Comparison of ENCODE assay signal across 2 cellular contexts in the genomic region with DNA sequence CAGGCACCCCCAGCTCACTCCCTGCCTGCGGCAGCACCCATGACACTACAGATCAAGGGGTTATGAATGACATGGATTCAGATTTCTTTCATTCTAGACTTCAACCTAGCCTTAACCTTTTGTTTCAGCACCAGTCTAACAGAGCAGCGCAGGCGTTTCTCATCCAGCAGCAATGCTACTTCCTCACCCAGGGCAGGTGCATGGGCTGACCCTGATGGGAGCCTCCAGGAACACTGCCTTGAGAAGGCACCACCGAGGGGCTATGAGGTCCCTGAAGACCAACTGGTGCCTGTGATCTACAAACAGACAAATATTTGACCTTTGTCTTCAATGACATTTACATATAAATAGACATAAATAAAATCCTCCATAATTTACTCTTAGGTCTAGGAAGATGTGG.
TF ChIP-seq lines count a peak whose summit lies in the region.

No MANE protein-coding gene starts in this region.

TF ChIP-seq in HCT116, 20 proteins besides CTCF, POLR2A, EP300 and RAD21:
- TF ChIP-seq POLR2AphosphoS5 (IDR thresholded peaks at IDR 0.05; ENCODE audit: low read depth, low read length) (no peak), TCF7L2 (IDR thresholded peaks at IDR 0.05; ENCODE audit: borderline replicate concordance, extremely low read depth, insufficient read depth, insufficient read length) (no peak), SIN3A (IDR thresholded peaks at IDR 0.05; ENCODE audit: low read depth) (no peak), EZH2 (IDR thresholded peaks at IDR 0.05) (no peak), ZNF274 (IDR thresholded peaks at IDR 0.05; ENCODE audit: low read depth, low read length) (no peak), ELF1 (IDR thresholded peaks at IDR 0.05; ENCODE audit: borderline replicate concordance, low read depth) (no peak), FOSL1 (IDR thresholded peaks at IDR 0.05; ENCODE audit: low read depth) (no peak), YY1 (IDR thresholded peaks at IDR 0.05; ENCODE audit: extremely low read depth, insufficient replicate concordance, low read depth, low read length) (no peak), CBX3 (IDR thresholded peaks at IDR 0.05; ENCODE audit: low read depth) (no peak), ZFX (IDR thresholded peaks at IDR 0.05) (no peak), EGR1 (IDR thresholded peaks at IDR 0.05; ENCODE audit: low read depth) (no peak), EZH2phosphoT487 (IDR thresholded peaks at IDR 0.05; ENCODE audit: borderline replicate concordance) (no peak), JUND (IDR thresholded peaks at IDR 0.05) (no peak), SP1 (IDR thresholded peaks at IDR 0.05; ENCODE audit: low read depth) (no peak), SRF (IDR thresholded peaks at IDR 0.05; ENCODE audit: low read depth) (no peak), CEBPB (IDR thresholded peaks at IDR 0.05; ENCODE audit: low read depth) (no peak)
- TF ChIP-seq, protein P1, sequence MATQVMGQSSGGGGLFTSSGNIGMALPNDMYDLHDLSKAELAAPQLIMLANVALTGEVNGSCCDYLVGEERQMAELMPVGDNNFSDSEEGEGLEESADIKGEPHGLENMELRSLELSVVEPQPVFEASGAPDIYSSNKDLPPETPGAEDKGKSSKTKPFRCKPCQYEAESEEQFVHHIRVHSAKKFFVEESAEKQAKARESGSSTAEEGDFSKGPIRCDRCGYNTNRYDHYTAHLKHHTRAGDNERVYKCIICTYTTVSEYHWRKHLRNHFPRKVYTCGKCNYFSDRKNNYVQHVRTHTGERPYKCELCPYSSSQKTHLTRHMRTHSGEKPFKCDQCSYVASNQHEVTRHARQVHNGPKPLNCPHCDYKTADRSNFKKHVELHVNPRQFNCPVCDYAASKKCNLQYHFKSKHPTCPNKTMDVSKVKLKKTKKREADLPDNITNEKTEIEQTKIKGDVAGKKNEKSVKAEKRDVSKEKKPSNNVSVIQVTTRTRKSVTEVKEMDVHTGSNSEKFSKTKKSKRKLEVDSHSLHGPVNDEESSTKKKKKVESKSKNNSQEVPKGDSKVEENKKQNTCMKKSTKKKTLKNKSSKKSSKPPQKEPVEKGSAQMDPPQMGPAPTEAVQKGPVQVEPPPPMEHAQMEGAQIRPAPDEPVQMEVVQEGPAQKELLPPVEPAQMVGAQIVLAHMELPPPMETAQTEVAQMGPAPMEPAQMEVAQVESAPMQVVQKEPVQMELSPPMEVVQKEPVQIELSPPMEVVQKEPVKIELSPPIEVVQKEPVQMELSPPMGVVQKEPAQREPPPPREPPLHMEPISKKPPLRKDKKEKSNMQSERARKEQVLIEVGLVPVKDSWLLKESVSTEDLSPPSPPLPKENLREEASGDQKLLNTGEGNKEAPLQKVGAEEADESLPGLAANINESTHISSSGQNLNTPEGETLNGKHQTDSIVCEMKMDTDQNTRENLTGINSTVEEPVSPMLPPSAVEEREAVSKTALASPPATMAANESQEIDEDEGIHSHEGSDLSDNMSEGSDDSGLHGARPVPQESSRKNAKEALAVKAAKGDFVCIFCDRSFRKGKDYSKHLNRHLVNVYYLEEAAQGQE (IDR thresholded peaks at IDR 0.05; ENCODE audit: low read depth), result no peak
- TF ChIP-seq, protein P2, sequence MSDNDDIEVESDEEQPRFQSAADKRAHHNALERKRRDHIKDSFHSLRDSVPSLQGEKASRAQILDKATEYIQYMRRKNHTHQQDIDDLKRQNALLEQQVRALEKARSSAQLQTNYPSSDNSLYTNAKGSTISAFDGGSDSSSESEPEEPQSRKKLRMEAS (IDR thresholded peaks at IDR 0.05), result no peak
- TF ChIP-seq, protein P3, sequence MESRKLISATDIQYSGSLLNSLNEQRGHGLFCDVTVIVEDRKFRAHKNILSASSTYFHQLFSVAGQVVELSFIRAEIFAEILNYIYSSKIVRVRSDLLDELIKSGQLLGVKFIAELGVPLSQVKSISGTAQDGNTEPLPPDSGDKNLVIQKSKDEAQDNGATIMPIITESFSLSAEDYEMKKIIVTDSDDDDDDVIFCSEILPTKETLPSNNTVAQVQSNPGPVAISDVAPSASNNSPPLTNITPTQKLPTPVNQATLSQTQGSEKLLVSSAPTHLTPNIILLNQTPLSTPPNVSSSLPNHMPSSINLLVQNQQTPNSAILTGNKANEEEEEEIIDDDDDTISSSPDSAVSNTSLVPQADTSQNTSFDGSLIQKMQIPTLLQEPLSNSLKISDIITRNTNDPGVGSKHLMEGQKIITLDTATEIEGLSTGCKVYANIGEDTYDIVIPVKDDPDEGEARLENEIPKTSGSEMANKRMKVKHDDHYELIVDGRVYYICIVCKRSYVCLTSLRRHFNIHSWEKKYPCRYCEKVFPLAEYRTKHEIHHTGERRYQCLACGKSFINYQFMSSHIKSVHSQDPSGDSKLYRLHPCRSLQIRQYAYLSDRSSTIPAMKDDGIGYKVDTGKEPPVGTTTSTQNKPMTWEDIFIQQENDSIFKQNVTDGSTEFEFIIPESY (IDR thresholded peaks at IDR 0.05; ENCODE audit: extremely low read depth, insufficient replicate concordance, low read length), result no peak
- TF ChIP-seq, protein P4, sequence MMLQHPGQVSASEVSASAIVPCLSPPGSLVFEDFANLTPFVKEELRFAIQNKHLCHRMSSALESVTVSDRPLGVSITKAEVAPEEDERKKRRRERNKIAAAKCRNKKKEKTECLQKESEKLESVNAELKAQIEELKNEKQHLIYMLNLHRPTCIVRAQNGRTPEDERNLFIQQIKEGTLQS (IDR thresholded peaks at IDR 0.05), result no peak
TF ChIP-seq in HCT116: peak in this region for 0.

TF ChIP-seq in endothelial cell of umbilical vein, 7 proteins besides CTCF, POLR2A, EP300 and RAD21:
- TF ChIP-seq POLR2AphosphoS5 (IDR thresholded peaks at IDR 0.05; ENCODE audit: insufficient read depth, low read depth, low read length), result no peak
- no peak for TF ChIP-seq GATA2 (IDR thresholded peaks at IDR 0.05; ENCODE audit: insufficient read depth, insufficient read length, low read depth, low read length)
- TF ChIP-seq, protein P2 (IDR thresholded peaks at IDR 0.05; ENCODE audit: insufficient read depth, insufficient read length), result no peak
- no peak for TF ChIP-seq FOS (IDR thresholded peaks at IDR 0.05; ENCODE audit: borderline replicate concordance, insufficient read depth, low read length)
- TF ChIP-seq JUN (IDR thresholded peaks at IDR 0.05; ENCODE audit: borderline replicate concordance, insufficient read depth, insufficient read length, low read depth), result no peak
- no peak for TF ChIP-seq MYC (IDR thresholded peaks at IDR 0.05; ENCODE audit: low read depth, low read length)
- TF ChIP-seq EZH2 (IDR thresholded peaks at IDR 0.05; ENCODE audit: borderline replicate concordance, low read depth, low read length, severe bottlenecking), result no peak
